In genomic region chr11:133303262-133303661, GRCh38 we compare ENCODE assay signal across 4 cellular contexts.
"Had no signal": no experiment of that assay in that cellular context is flagged by ENCODE, and none has a peak within 500 bp of the region (broad histone marks: within the 10 kb centered on the region; RNA-seq: fewer than 3 reads in every experiment).

No MANE protein-coding gene starts in this region.

- H2AFZ ChIP-seq: GM23338 had no signal

- H3K4me2 ChIP-seq: GM23338 had no signal

- H3K4me3 Mint-ChIP-seq: GM23338, H9 had no signal

- DNase-seq: H9, HCEC 1CT had no signal

- H3K4me3 ChIP-seq: GM23338, K562 had no signal

- ATAC-seq: GM23338, K562 had no signal

- H3K27ac Mint-ChIP-seq: GM23338, H9 had no signal

- H3K9me3 Mint-ChIP-seq: GM23338 had no signal
